In genomic region chr5:79672392-79672791, GRCh38 we compare ENCODE assay signal across 8 cellular contexts. TPM values are rescaled to one million over a fixed set of nuclear protein-coding genes. Genes with fewer than 3 reads are reported as not detected.
"Had no signal": no experiment of that assay in that cellular context is flagged by ENCODE, and none has a peak within 500 bp of the region (broad histone marks: within the 10 kb centered on the region; RNA-seq: fewer than 3 reads in every experiment).

No MANE protein-coding gene starts in this region.

- FAIRE-seq: H1, HepG2 had no signal

- ATAC-seq: HepG2 had no signal

- H2AFZ ChIP-seq: GM23248 had no signal

- H3K9ac ChIP-seq: GM23248 had no signal

- H3K27ac ChIP-seq: GM23248, HL-60 had no signal

- H3K4me3 ChIP-seq: GM23248 had no signal

- H3K4me3 Mint-ChIP-seq: H9, IgD-negative memory B cell had no signal

- H3K9me3 Mint-ChIP-seq: H9, IgD-negative memory B cell had no signal

- H3K27me3 Mint-ChIP-seq: IgD-negative memory B cell had no signal

- DNase-seq: GM23248, H9, HCEC 1CT, KBM-7 had no signal

RNA-seq across cellular contexts. Expression of gene CMYA5, which starts 17.2 kb away (rescaled TPM):
- polyA plus RNA-seq: IgD-negative memory B cell had no signal
